In the genomic region with DNA sequence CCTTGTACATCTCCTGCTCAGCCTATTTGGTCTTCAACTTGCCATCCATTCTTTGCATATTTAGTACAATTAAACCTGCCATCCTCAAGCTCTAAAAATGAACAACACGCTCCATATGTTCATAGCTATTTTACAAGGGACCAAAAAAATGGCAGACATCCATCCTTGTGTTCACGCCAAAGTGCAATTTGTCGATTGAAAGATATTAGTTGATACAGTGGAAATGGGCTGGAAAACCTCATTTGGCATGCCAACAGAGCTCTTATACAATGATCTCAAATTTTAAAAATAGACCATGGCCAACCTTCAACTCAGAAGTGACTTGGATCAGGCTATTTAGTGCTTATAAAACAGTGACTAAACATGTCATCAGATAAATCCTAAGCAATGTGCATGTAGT, we compare ENCODE assay signal across 14 cellular contexts.
DNase-seq lines count a peak whose midpoint lies in the region.
"Had no signal": no experiment of that assay in that cellular context is flagged by ENCODE, and none has a peak within 500 bp of the region (broad histone marks: within the 10 kb centered on the region; RNA-seq: fewer than 3 reads in every experiment).

No MANE protein-coding gene starts in this region.

- in situ Hi-C loops in G401 (cut with HindIII; ENCODE audit: low sequenced_read_pairs) = no loop called here

- peak; percentile 92 for DNase-seq in G401 (ENCODE audit: low spot score)
- DNase-seq in NCI-H1694 treated with DMSO at 0.1 percent for 48 hours (lab: John Stamatoyannopoulos, UW) = peak; percentile 11
- DNase-seq in cerebellar cortex (ENCODE audit: low spot score) = peak; percentile 90
- no peak for DNase-seq in NCI-H69 (lab: John Stamatoyannopoulos, UW)
- DNase-seq in NCI-H748 treated with DMSO at 0.1 percent for 48 hours (lab: John Stamatoyannopoulos, UW) = no peak
- DNase-seq in SKM-1 treated with dmso at 0.1 percent for 144 hours (lab: John Stamatoyannopoulos, UW; ENCODE audit: unreplicated experiment) = no peak
- DNase-seq: BE2C; CD4-positive, alpha-beta T cell; CD8-positive, alpha-beta memory T cell; DMS 273 treated with DMSO at 0.1 percent for 48 hours; DMS79; EL; GF-D8; H9 had no signal

Comparison
In these comparisons a context has a peak if more than half of its experiments do, and no peak if none do; other contexts are left out.
1. DNase-seq: peak in G401 (single experiment), NCI-H1694 treated with DMSO at 0.1 percent for 48 hours (single experiment) and cerebellar cortex (single experiment); none in NCI-H69 (single experiment), NCI-H748 treated with DMSO at 0.1 percent for 48 hours (single experiment) and SKM-1 treated with dmso at 0.1 percent for 144 hours (single experiment).